In the genomic region with DNA sequence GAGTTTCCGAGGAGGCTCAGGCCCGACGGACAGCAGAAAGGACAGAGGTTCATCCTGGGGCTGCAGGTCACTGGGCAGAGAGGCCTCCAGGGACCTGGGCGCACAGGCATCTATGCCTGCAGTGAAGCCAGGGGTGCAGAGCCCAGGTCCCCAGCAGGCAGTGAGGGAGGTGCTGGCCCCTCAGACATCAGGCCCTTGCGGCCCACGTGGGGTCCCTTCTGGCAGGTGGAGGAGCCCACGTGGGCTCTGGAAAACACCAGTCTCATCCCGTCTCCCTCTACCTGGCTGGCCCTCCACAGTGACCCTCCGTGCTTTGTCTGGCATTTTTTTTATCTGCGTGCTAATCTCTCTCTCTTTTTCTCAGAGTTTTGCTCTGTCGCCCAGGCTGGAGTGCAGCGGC, we compare ENCODE assay signal across 18 cellular contexts. TPM values are rescaled to one million over a fixed set of nuclear protein-coding genes. Genes with fewer than 3 reads are reported as not detected.
DNase-seq lines count a peak whose midpoint lies in the region; ATAC-seq, FAIRE-seq and TF ChIP-seq lines count a peak whose summit lies in the region.
"Had no signal": no experiment of that assay in that cellular context is flagged by ENCODE, and none has a peak within 500 bp of the region (broad histone marks: within the 10 kb centered on the region; RNA-seq: fewer than 3 reads in every experiment).

No MANE protein-coding gene starts in this region.

- no peak overlapping the region for H3K14ac ChIP-seq in neuronal stem cell (ENCODE audit: low read length)

- no peak for TF ChIP-seq RAD21 in HepG2 (CRISPR knock-in tag; IDR thresholded peaks at IDR 0.05)

- peaks cover 1% of the 10 kb centered on the region for H3K79me1 ChIP-seq in neuronal stem cell (ENCODE audit: low read depth, low read length)

- H2AFZ ChIP-seq in HepG2 (ENCODE audit: low read length) (no peak overlapping the region), neuronal stem cell (ENCODE audit: low read length) (no peak overlapping the region)

- no peak overlapping the region for H2BK5ac ChIP-seq in neuronal stem cell (ENCODE audit: low read length)

- H3K4me2 ChIP-seq in HepG2 (ENCODE audit: low read depth, low read length) (no peak overlapping the region), neuronal stem cell (ENCODE audit: insufficient read depth, low read length, poor library complexity, severe bottlenecking) (no peak overlapping the region)
- H3K4me2 ChIP-seq: A549 had no signal

- no peaks in the 10 kb centered on the region for H3K79me2 ChIP-seq in HepG2 (ENCODE audit: insufficient read depth, low read length)

- no peak overlapping the region for H3K18ac ChIP-seq in neuronal stem cell (ENCODE audit: low read length)

- no peak for FAIRE-seq in HepG2 (lab: Jason Lieb, UNC)
- FAIRE-seq: A549, D721Med, G401.6, GM12891, GM19239 had no signal

- POLR2A ChIA-PET in HepG2 (lab: Yijun Ruan, JAX), result no interaction called here

- DNase-seq in HepG2 (ENCODE audit: low spot score), result no peak
- DNase-seq in right lobe of liver, result no peak
- no peak for DNase-seq in neuronal stem cell (ENCODE audit: low spot score)
- no peak for DNase-seq in NCI-H146 (lab: John Stamatoyannopoulos, UW)
- DNase-seq: AML-193; Caco-2; Calu3; CD4-positive, alpha-beta T cell; CD8-positive, alpha-beta T cell; GF-D8 had no signal

- 23% methylated on average over 9 of the region's 12 CpGs for WGBS in HepG2 (ENCODE audit: low lambda C conversion rate)
- 40% methylated on average over 3 of the region's 12 CpGs for WGBS in right lobe of liver (ENCODE audit: insufficient coverage, low coverage, low lambda C conversion rate, missing lambda C conversion rate)
- WGBS in neuronal stem cell (ENCODE audit: extremely low coverage in 2 of 2, insufficient read length in 2 of 2, insufficient replicate concordance in 1 of 2), 2 donors, result no CpG with 5 or more reads among the region's 12 CpGs

- TF ChIP-seq CTCF in HepG2 (CRISPR knock-in tag; IDR thresholded peaks at IDR 0.05), result no peak
- no peak for TF ChIP-seq CTCF in right lobe of liver (IDR thresholded peaks at IDR 0.05)

- H2BK15ac ChIP-seq in neuronal stem cell (ENCODE audit: low read length), result peak overlapping the region; percentile 97

- in situ Hi-C loops in HepG2 (cut with HindIII; ENCODE audit: extremely low pct_ligation_motif_present, low pct_unique_long_range_greater_than_20kb), result no loop called here

- TF ChIP-seq EP300 in HepG2 (IDR thresholded peaks at IDR 0.05; ENCODE audit: low read depth in 2 of 2, low read length in 2 of 2) (no peak), HepG2 (CRISPR knock-in tag; IDR thresholded peaks at IDR 0.05; ENCODE audit: borderline replicate concordance) (no peak)

- H3K23ac ChIP-seq in neuronal stem cell (ENCODE audit: low read depth, low read length, poor library complexity), result peak overlapping the region; percentile 85

- H3K4me3 ChIP-seq in HepG2 (replicated peaks in 1 of 3; ENCODE audit: insufficient read depth in 1 of 3, low read depth in 2 of 3, low read length in 3 of 3) (no peak overlapping the region), right lobe of liver (no peak overlapping the region), neuronal stem cell (ENCODE audit: low read length in 2 of 2) (no peak overlapping the region)
- H3K4me3 ChIP-seq: A549 had no signal

- H4K20me1 ChIP-seq in HepG2 (ENCODE audit: insufficient read depth, low read length), result no peaks in the 10 kb centered on the region; the same call in 1 of the 2 replicates

- H3K27me3 ChIP-seq in HepG2 (ENCODE audit: control insufficient read depth in 1 of 2, insufficient read depth in 2 of 2, low read length in 2 of 2) (peaks cover 51 to 99% of the 10 kb centered on the region in 2 experiments), right lobe of liver (no peaks in the 10 kb centered on the region), neuronal stem cell (ENCODE audit: control insufficient read depth in 3 of 3, insufficient read depth in 3 of 3, low read depth in 1 of 3, low read length in 3 of 3) (peaks cover 0 to 79% (median 0%) of the 10 kb centered on the region in 3 experiments)

- no peaks in the 10 kb centered on the region for H3K9me3 ChIP-seq in HepG2 (ENCODE audit: low read length)
- H3K9me3 ChIP-seq in right lobe of liver, result no peaks in the 10 kb centered on the region
- no peaks in the 10 kb centered on the region for H3K9me3 ChIP-seq in neuronal stem cell (replicated peaks in 1 of 2; ENCODE audit: control insufficient read depth in 2 of 2, insufficient read depth in 1 of 2, low read depth in 1 of 2, low read length in 2 of 2)
- H3K9me3 ChIP-seq: A549, Caco-2 had no signal

- peak overlapping the region; percentile 97 for H2BK12ac ChIP-seq in neuronal stem cell (ENCODE audit: low read length)

- no peak overlapping the region for H3K27ac ChIP-seq in HepG2 (ENCODE audit: extremely low read length, insufficient read depth, low read length)
- H3K27ac ChIP-seq in right lobe of liver, result no peak overlapping the region
- no peak overlapping the region for H3K27ac ChIP-seq in neuronal stem cell (replicated peaks; ENCODE audit: low read length)
- H3K27ac ChIP-seq: 22Rv1, A549, C4-2B had no signal

- no peak for ATAC-seq in HepG2
- no peak for ATAC-seq in right lobe of liver
- no peak for ATAC-seq in HG03097 (IDR thresholded peaks at IDR 0.05; ENCODE audit: low FRiP score, unreplicated experiment)
- ATAC-seq: A549; CD8-positive, alpha-beta T cell had no signal

- peak overlapping the region; percentile 84 for H3K4ac ChIP-seq in neuronal stem cell (ENCODE audit: low read length)

- BruUV-seq in HepG2 (replicated peaks; lab: Mats Ljungman, UMichigan), result no TSS peak

- no peak overlapping the region for H2BK120ac ChIP-seq in neuronal stem cell (ENCODE audit: low read depth, low read length)

- no peak overlapping the region for H4K8ac ChIP-seq in neuronal stem cell (ENCODE audit: low read depth, low read length)

- intact Hi-C loops in HepG2 (cut with micrococcal nuclease; ENCODE audit: unreplicated experiment), result no loop called here
- intact Hi-C loops in right lobe of liver (cut with DNase I), result no loop called here

- TF ChIP-seq POLR2A in HepG2 (IDR thresholded peaks at IDR 0.05; ENCODE audit: insufficient read depth in 1 of 2, low read depth in 2 of 2, low read length in 2 of 2) (no peak), right lobe of liver (IDR thresholded peaks at IDR 0.05) (no peak)

- CTCF ChIA-PET in HepG2 (lab: Yijun Ruan, JAX; ENCODE audit: low intra/inter-chr PET ratio, low total read pairs), result no interaction called here

- H3K36me3 ChIP-seq in HepG2 (replicated peaks in 1 of 2; ENCODE audit: control insufficient read depth in 1 of 2, insufficient read depth in 2 of 2, low read length in 2 of 2) (no peaks in the 10 kb centered on the region), right lobe of liver (no peaks in the 10 kb centered on the region), neuronal stem cell (replicated peaks in 1 of 2; ENCODE audit: control insufficient read depth in 2 of 2, insufficient read depth in 2 of 2, low read length in 2 of 2) (no peaks in the 10 kb centered on the region)

- H2AK5ac ChIP-seq in neuronal stem cell (ENCODE audit: low read depth, low read length), result peak overlapping the region; percentile 97

- no peak overlapping the region for H4K91ac ChIP-seq in neuronal stem cell (ENCODE audit: low read depth, low read length, poor library complexity)

- H3K4me1 ChIP-seq in HepG2 (ENCODE audit: insufficient read depth, low read length) (no peaks in the 10 kb centered on the region), right lobe of liver (no peaks in the 10 kb centered on the region), neuronal stem cell (ENCODE audit: control insufficient read depth in 2 of 2, insufficient read depth in 1 of 2, low read depth in 1 of 2, low read length in 2 of 2) (peaks cover 3 to 21% of the 10 kb centered on the region in 2 donors)
- H3K4me1 ChIP-seq: A549, Caco-2 had no signal

- H3K9ac ChIP-seq in HepG2 (ENCODE audit: insufficient read depth, low read depth, low read length), result no peak overlapping the region
- H3K9ac ChIP-seq in neuronal stem cell (ENCODE audit: low read depth, low read length, poor library complexity), result peak overlapping the region; percentile 60

TF ChIP-seq in HepG2, 621 proteins besides CTCF, POLR2A, EP300 and RAD21 (continues in another document):
- no peak for TF ChIP-seq ZNF549 (CRISPR knock-in tag; IDR thresholded peaks at IDR 0.05)

RNA-seq across cellular contexts. Expression of gene ENGASE, which starts 36.5 kb away (rescaled TPM):
- total RNA-seq in HepG2 (2016; rRNA removed; fragmentation: Illumina TruSeq; extraction: Trizol), result 2.8 and 10.6 TPM in 2 replicates
- total RNA-seq in HepG2 (2016; cell fraction: cytosol; rRNA removed; fragmentation: Illumina TruSeq; extraction: Trizol; ENCODE audit: low read depth), result 10.9 and 11.3 TPM in 2 replicates
- total RNA-seq in HepG2 (2016; cell fraction: insoluble cytoplasmic fraction; rRNA removed; fragmentation: Illumina TruSeq; extraction: Trizol), result 2.1 and 11.0 TPM in 2 replicates
- total RNA-seq in HepG2 (2016; cell fraction: membrane; rRNA removed; fragmentation: Illumina TruSeq; extraction: Trizol), result 4.0 and 4.4 TPM in 2 replicates
- 17.7 and 21.9 TPM in 2 replicates for total RNA-seq in HepG2 (2016; cell fraction: nucleus; rRNA removed; fragmentation: Illumina TruSeq; extraction: Trizol)
- polyA plus RNA-seq in HepG2 (2011; rRNA removed), result 18.1 and 30.3 TPM in 2 replicates
- polyA plus RNA-seq in HepG2 (2011; cell fraction: cytosol; rRNA removed), result 4.4 and 5.4 TPM in 2 replicates
- 327 and 364 TPM in 2 replicates for polyA plus RNA-seq in HepG2 (2011; cell fraction: nucleus; rRNA removed)
- 25.6 and 35.5 TPM in 2 replicates for polyA plus RNA-seq in HepG2 (2012)
- polyA plus RNA-seq in HepG2 (2016; cell fraction: cytosol; fragmentation: Illumina TruSeq; extraction: Trizol; ENCODE audit: low read depth), result 0.50 and 0.71 TPM in 2 replicates
- polyA plus RNA-seq in HepG2 (2016; cell fraction: insoluble cytoplasmic fraction; fragmentation: Illumina TruSeq; extraction: Trizol; ENCODE audit: low read depth), result 3.3 and 4.0 TPM in 2 replicates
- 1.3 and 1.4 TPM in 2 replicates for polyA plus RNA-seq in HepG2 (2016; cell fraction: membrane; fragmentation: Illumina TruSeq; extraction: Trizol; ENCODE audit: low read depth)
- 64.3 and 73.5 TPM in 2 replicates for polyA plus RNA-seq in HepG2 (2016; cell fraction: nucleus; fragmentation: Illumina TruSeq; extraction: Trizol; ENCODE audit: insufficient read depth, low read depth)
- polyA minus RNA-seq in HepG2 (2011; rRNA and poly(A)+ RNA removed; ENCODE audit: low replicate concordance), result 27.1 and 30.9 TPM in 2 replicates
- polyA minus RNA-seq in HepG2 (2011; cell fraction: cytosol; rRNA and poly(A)+ RNA removed), result 4.3 and 5.1 TPM in 2 replicates
- polyA minus RNA-seq in HepG2 (2011; cell fraction: nucleus; rRNA and poly(A)+ RNA removed), result 56.1 and 79.6 TPM in 2 replicates
- 10 to 100 TPM in 5 of 6 experiments, 1 to 10 TPM in 1; 7.4 to 63.7 (median 39.1) TPM for total RNA-seq in right lobe of liver
- polyA plus RNA-seq in neuronal stem cell (2013, experiment 1 of 2), result 17.4 TPM
- 18.1 TPM for polyA plus RNA-seq in neuronal stem cell (2013, experiment 2 of 2)
